ENCODE assay signal across 8 cellular contexts in the genomic region with DNA sequence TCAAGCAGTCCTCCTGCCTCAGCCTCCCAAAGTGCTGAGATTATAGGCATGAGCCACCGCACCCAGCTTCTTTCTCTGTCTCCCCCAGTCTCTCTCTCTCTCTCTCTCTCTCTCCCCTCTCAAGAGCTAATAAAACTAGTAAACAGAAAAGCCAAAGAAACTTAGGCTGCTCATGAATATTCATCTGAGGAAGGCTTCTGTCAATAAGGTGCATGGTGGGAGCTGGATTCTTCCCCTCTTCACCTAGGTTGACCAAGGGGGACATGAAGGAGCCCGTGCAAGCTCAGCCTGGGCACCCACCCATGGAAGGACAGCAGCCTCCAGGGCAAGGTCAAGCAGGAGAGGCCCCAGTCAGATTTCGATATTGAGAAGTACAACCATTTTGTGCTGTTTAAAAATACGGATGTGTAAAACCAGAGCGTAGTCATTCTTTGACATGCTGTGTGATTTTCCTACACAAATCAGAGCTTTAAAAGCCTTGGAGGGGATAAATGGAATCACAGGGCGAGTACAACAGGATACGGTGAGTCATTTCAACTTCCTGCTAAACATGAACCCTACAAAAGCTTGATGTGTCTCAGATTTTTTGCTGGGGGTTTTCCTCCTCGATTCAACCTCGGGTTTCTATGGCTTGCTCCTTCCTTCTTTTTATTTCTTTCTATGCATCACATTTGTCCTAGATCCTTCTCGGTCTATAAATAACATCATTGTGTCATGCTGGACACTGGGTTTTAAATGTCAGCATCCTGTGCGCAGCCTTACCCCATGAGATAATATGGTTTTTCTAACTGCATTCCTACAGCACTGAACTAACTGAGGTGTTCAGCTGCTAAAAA.
A peak's percentile ranks its signal among the peaks of the same experiment; 100 is the strongest.
DNase-seq lines count a peak whose midpoint lies in the region; ATAC-seq, FAIRE-seq and TF ChIP-seq lines count a peak whose summit lies in the region.

No MANE protein-coding gene starts in this region.

- no peak overlapping the region for H3K9ac ChIP-seq in DND-41 (ENCODE audit: low read depth, low read length)

- no peak overlapping the region for H3K4me2 ChIP-seq in DND-41 (ENCODE audit: insufficient read depth, low read length)

- H3K27me3 ChIP-seq in DND-41 (ENCODE audit: insufficient read depth, low read length, poor library complexity) (no peaks in the 10 kb centered on the region), right atrium auricular region (no peaks in the 10 kb centered on the region), upper lobe of left lung (no peaks in the 10 kb centered on the region)

- H3K4me3 ChIP-seq in DND-41 (ENCODE audit: low read depth in 1 of 2, low read length in 2 of 2) (no peak overlapping the region), right atrium auricular region (no peak overlapping the region), upper lobe of left lung (no peak overlapping the region)

- TF ChIP-seq CTCF in DND-41 (IDR thresholded peaks at IDR 0.05; ENCODE audit: borderline replicate concordance, extremely low read depth, low read length, poor library complexity, severe bottlenecking) (no peak), right atrium auricular region (IDR thresholded peaks at IDR 0.05) (no peak), upper lobe of left lung (IDR thresholded peaks at IDR 0.05) (peak in 2 of 6 experiments; percentile 13 to 33)

- peaks cover 6% of the 10 kb centered on the region in 2 donors for H3K9me3 Mint-ChIP-seq in activated naive CD4-positive, alpha-beta T cell treated with anti-CD3 and anti-CD28 coated beads, Interleukin-2, amount 50 U/mL, for 72 hours

- peak overlapping the region; percentile 100 for H3K27ac Mint-ChIP-seq in activated naive CD4-positive, alpha-beta T cell treated with anti-CD3 and anti-CD28 coated beads, Interleukin-2, amount 50 U/mL, for 72 hours

- TF ChIP-seq EP300 in upper lobe of left lung (IDR thresholded peaks at IDR 0.05) = peak in 2 of 4 donors; percentile 24 to 30

- FAIRE-seq in HTR-8/SVneo (lab: Jason Lieb, UNC) = no peak

- H3K36me3 ChIP-seq in DND-41 (ENCODE audit: insufficient read depth, low read length) = no peaks in the 10 kb centered on the region
- no peaks in the 10 kb centered on the region for H3K36me3 ChIP-seq in right atrium auricular region
- no peaks in the 10 kb centered on the region for H3K36me3 ChIP-seq in upper lobe of left lung

- peaks cover 10% of the 10 kb centered on the region for H3K4me1 ChIP-seq in DND-41 (ENCODE audit: insufficient read depth, low read length)
- peaks cover 0 to 40% of the 10 kb centered on the region in 2 donors for H3K4me1 ChIP-seq in right atrium auricular region
- peaks cover 0 to 25% (median 8%) of the 10 kb centered on the region in 4 donors for H3K4me1 ChIP-seq in upper lobe of left lung

- WGBS in upper lobe of left lung, 2 donors = 37 to 51% methylated on average over 11 of the region's 11 CpGs

- H3K79me2 ChIP-seq in DND-41 (ENCODE audit: insufficient read depth, low read length) = no peaks in the 10 kb centered on the region

- H2AFZ ChIP-seq in DND-41 (ENCODE audit: low read depth, low read length) = no peak overlapping the region

- TF ChIP-seq POLR2A in upper lobe of left lung (IDR thresholded peaks at IDR 0.05) = peak in 1 of 4 donors; percentile 15

- ATAC-seq in DND-41 (ENCODE audit: insufficient read depth, low read depth) (peak; percentile 84), GM21360 (IDR thresholded peaks at IDR 0.05; ENCODE audit: unreplicated experiment) (peak; percentile 47), upper lobe of left lung (ENCODE audit: low FRiP score in 2 of 2) (peak in 1 of 2 donors; percentile 77), HG02571 (IDR thresholded peaks at IDR 0.05; ENCODE audit: unreplicated experiment) (no peak)
- peak; percentile 71 to 72 for ATAC-seq in activated naive CD4-positive, alpha-beta T cell treated with anti-CD3 and anti-CD28 coated beads, Interleukin-2, amount 50 U/mL, for 72 hours

- no peaks in the 10 kb centered on the region for H4K20me1 ChIP-seq in DND-41 (ENCODE audit: insufficient read depth, low read length)

- H3K9me3 ChIP-seq in DND-41 (ENCODE audit: insufficient read depth, low read length, severe bottlenecking) (no peaks in the 10 kb centered on the region), right atrium auricular region (no peaks in the 10 kb centered on the region), upper lobe of left lung (no peaks in the 10 kb centered on the region)

- H3K27ac ChIP-seq in DND-41 (ENCODE audit: low read length) (no peak overlapping the region), right atrium auricular region (peak overlapping the region; percentile 59 to 77), upper lobe of left lung (peak overlapping the region; percentile 71 to 77 (median 74))

- peaks cover 4 to 25% of the 10 kb centered on the region in 2 donors for H3K36me3 Mint-ChIP-seq in activated naive CD4-positive, alpha-beta T cell treated with anti-CD3 and anti-CD28 coated beads, Interleukin-2, amount 50 U/mL, for 72 hours

- DNase-seq in DND-41 (peak; percentile 19), HTR-8/SVneo (ENCODE audit: insufficient read length, low spot score) (peak; percentile 59), right atrium auricular region (ENCODE audit: low spot score) (no peak), upper lobe of left lung (no peak), iPS-NIHi11 (ENCODE audit: low spot score) (no peak)
- peak; percentile 44 to 65 for DNase-seq in activated naive CD4-positive, alpha-beta T cell treated with anti-CD3 and anti-CD28 coated beads, Interleukin-2, amount 50 U/mL, for 72 hours (ENCODE audit: low spot score in 2 of 2)

Comparison
In these comparisons a context has a peak if more than half of its experiments do, and no peak if none do; other contexts are left out.
1. DNase-seq: peak in DND-41 (single experiment), HTR-8/SVneo (single experiment) and activated naive CD4-positive, alpha-beta T cell treated with anti-CD3 and anti-CD28 coated beads, Interleukin-2, amount 50 U/mL, for 72 hours (2 of 2); none in right atrium auricular region (single experiment), upper lobe of left lung (0 of 2) and iPS-NIHi11 (single experiment).